ENCODE assay signal across 1 cellular context in the genomic region with DNA sequence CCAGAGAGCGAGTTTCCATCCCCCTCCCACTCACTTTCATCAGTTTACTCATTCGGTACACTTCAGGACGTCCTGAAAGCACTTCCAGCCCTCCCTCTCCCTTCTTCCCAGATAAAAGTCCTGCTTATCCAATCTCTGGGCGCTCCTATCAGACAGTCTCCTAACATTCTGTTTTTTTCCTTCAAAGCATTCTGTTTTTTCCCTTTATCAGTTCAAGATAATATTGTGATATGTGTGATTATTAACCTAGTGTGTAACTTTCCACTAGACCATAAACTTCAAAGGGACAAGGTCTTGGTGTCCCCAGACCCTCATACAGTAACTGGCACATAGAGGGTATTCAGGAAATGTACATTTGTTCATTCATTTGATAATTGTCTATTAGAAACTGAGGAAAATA.
TF ChIP-seq lines count a peak whose summit lies in the region.

No MANE protein-coding gene starts in this region.

TF ChIP-seq in HepG2, 621 proteins besides CTCF, POLR2A, EP300 and RAD21 (continues in another document):
- TF ChIP-seq CBX2 (IDR thresholded peaks at IDR 0.05; ENCODE audit: low read depth, low read length) (no peak), CBX2 (CRISPR knock-in tag; IDR thresholded peaks at IDR 0.05; ENCODE audit: low read depth) (no peak), ZNF782 (CRISPR knock-in tag; IDR thresholded peaks at IDR 0.05; ENCODE audit: borderline replicate concordance) (no peak), ZNF737 (CRISPR knock-in tag; IDR thresholded peaks at IDR 0.05; ENCODE audit: borderline replicate concordance) (no peak), ZSCAN21 (CRISPR knock-in tag; IDR thresholded peaks at IDR 0.05; ENCODE audit: borderline replicate concordance) (no peak), RFX5 (IDR thresholded peaks at IDR 0.05; ENCODE audit: low read depth, low read length) (no peak), GATA4 (IDR thresholded peaks at IDR 0.05; ENCODE audit: borderline replicate concordance, low read depth) (peak; percentile 81), HOXA7 (CRISPR knock-in tag; IDR thresholded peaks at IDR 0.05) (no peak), NCOA5 (CRISPR knock-in tag; IDR thresholded peaks at IDR 0.05) (no peak), ETV5 (CRISPR knock-in tag; IDR thresholded peaks at IDR 0.05; ENCODE audit: borderline replicate concordance) (no peak), FOXA1 (IDR thresholded peaks at IDR 0.05) (no peak), FOXA1 (CRISPR knock-in tag; IDR thresholded peaks at IDR 0.05) (0 out of 2 replicates have a peak, but pooled peaks have one; percentile 9), ISL2 (CRISPR knock-in tag; IDR thresholded peaks at IDR 0.05) (peak; percentile 83; the same call in 1 of the 2 replicates), ATF7-NPFF (CRISPR knock-in tag; IDR thresholded peaks at IDR 0.05; ENCODE audit: low read depth) (no peak), NR1H2 (CRISPR knock-in tag; IDR thresholded peaks at IDR 0.05; ENCODE audit: borderline replicate concordance, low read depth) (no peak), ZNF136 (CRISPR knock-in tag; IDR thresholded peaks at IDR 0.05; ENCODE audit: low read depth) (no peak), ZNF660 (CRISPR knock-in tag; IDR thresholded peaks at IDR 0.05; ENCODE audit: borderline replicate concordance, low read depth) (no peak), ZNF567 (CRISPR knock-in tag; IDR thresholded peaks at IDR 0.05; ENCODE audit: borderline replicate concordance) (no peak), CREM (IDR thresholded peaks at IDR 0.05) (peak; percentile 26; the same call in 1 of the 2 replicates), CREM (CRISPR knock-in tag; IDR thresholded peaks at IDR 0.05) (no peak), RCOR2 (CRISPR knock-in tag; IDR thresholded peaks at IDR 0.05) (no peak), GATAD2A (CRISPR knock-in tag; IDR thresholded peaks at IDR 0.05) (peak; percentile 13; the same call in 1 of the 2 replicates), HOXA3 (CRISPR knock-in tag; IDR thresholded peaks at IDR 0.05) (no peak)
- TF ChIP-seq, protein P1, sequence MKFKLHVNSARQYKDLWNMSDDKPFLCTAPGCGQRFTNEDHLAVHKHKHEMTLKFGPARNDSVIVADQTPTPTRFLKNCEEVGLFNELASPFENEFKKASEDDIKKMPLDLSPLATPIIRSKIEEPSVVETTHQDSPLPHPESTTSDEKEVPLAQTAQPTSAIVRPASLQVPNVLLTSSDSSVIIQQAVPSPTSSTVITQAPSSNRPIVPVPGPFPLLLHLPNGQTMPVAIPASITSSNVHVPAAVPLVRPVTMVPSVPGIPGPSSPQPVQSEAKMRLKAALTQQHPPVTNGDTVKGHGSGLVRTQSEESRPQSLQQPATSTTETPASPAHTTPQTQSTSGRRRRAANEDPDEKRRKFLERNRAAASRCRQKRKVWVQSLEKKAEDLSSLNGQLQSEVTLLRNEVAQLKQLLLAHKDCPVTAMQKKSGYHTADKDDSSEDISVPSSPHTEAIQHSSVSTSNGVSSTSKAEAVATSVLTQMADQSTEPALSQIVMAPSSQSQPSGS (CRISPR knock-in tag; IDR thresholded peaks at IDR 0.05): no peak
- TF ChIP-seq, protein P2, sequence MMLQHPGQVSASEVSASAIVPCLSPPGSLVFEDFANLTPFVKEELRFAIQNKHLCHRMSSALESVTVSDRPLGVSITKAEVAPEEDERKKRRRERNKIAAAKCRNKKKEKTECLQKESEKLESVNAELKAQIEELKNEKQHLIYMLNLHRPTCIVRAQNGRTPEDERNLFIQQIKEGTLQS (CRISPR knock-in tag; IDR thresholded peaks at IDR 0.05): no peak
- TF ChIP-seq, protein P3, sequence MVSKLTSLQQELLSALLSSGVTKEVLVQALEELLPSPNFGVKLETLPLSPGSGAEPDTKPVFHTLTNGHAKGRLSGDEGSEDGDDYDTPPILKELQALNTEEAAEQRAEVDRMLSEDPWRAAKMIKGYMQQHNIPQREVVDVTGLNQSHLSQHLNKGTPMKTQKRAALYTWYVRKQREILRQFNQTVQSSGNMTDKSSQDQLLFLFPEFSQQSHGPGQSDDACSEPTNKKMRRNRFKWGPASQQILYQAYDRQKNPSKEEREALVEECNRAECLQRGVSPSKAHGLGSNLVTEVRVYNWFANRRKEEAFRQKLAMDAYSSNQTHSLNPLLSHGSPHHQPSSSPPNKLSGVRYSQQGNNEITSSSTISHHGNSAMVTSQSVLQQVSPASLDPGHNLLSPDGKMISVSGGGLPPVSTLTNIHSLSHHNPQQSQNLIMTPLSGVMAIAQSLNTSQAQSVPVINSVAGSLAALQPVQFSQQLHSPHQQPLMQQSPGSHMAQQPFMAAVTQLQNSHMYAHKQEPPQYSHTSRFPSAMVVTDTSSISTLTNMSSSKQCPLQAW (CRISPR knock-in tag; IDR thresholded peaks at IDR 0.05): peak; percentile 19; the same call in 1 of the 2 replicates
- TF ChIP-seq, protein P4, sequence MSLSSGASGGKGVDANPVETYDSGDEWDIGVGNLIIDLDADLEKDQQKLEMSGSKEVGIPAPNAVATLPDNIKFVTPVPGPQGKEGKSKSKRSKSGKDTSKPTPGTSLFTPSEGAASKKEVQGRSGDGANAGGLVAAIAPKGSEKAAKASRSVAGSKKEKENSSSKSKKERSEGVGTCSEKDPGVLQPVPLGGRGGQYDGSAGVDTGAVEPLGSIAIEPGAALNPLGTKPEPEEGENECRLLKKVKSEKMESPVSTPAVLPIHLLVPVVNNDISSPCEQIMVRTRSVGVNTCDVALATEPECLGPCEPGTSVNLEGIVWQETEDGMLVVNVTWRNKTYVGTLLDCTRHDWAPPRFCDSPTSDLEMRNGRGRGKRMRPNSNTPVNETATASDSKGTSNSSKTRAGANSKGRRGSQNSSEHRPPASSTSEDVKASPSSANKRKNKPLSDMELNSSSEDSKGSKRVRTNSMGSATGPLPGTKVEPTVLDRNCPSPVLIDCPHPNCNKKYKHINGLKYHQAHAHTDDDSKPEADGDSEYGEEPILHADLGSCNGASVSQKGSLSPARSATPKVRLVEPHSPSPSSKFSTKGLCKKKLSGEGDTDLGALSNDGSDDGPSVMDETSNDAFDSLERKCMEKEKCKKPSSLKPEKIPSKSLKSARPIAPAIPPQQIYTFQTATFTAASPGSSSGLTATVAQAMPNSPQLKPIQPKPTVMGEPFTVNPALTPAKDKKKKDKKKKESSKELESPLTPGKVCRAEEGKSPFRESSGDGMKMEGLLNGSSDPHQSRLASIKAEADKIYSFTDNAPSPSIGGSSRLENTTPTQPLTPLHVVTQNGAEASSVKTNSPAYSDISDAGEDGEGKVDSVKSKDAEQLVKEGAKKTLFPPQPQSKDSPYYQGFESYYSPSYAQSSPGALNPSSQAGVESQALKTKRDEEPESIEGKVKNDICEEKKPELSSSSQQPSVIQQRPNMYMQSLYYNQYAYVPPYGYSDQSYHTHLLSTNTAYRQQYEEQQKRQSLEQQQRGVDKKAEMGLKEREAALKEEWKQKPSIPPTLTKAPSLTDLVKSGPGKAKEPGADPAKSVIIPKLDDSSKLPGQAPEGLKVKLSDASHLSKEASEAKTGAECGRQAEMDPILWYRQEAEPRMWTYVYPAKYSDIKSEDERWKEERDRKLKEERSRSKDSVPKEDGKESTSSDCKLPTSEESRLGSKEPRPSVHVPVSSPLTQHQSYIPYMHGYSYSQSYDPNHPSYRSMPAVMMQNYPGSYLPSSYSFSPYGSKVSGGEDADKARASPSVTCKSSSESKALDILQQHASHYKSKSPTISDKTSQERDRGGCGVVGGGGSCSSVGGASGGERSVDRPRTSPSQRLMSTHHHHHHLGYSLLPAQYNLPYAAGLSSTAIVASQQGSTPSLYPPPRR (CRISPR knock-in tag; IDR thresholded peaks at IDR 0.05; ENCODE audit: borderline replicate concordance): peak; percentile 64; the same call in 1 of the 2 replicates
- TF ChIP-seq, protein P5, sequence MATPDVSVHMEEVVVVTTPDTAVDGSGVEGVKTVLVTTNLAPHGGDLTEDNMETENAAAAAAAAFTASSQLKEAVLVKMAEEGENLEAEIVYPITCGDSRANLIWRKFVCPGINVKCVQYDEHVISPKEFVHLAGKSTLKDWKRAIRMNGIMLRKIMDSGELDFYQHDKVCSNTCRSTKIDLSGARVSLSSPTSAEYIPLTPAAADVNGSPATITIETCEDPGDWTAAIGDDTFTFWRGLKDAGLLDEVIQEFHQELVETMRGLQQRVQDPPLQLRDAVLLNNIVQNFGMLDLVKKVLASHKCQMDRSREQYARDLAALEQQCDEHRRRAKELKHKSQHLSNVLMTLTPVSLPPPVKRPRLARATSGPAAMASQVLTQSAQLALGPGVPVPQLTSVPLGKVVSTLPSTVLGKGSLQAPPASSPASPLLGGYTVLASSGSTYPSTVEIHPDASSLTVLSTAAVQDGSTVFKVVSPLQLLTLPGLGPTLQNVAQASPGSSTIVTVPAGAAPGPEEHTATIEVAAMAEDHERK (CRISPR knock-in tag; IDR thresholded peaks at IDR 0.05; ENCODE audit: low read depth): no peak
- TF ChIP-seq, protein P6, sequence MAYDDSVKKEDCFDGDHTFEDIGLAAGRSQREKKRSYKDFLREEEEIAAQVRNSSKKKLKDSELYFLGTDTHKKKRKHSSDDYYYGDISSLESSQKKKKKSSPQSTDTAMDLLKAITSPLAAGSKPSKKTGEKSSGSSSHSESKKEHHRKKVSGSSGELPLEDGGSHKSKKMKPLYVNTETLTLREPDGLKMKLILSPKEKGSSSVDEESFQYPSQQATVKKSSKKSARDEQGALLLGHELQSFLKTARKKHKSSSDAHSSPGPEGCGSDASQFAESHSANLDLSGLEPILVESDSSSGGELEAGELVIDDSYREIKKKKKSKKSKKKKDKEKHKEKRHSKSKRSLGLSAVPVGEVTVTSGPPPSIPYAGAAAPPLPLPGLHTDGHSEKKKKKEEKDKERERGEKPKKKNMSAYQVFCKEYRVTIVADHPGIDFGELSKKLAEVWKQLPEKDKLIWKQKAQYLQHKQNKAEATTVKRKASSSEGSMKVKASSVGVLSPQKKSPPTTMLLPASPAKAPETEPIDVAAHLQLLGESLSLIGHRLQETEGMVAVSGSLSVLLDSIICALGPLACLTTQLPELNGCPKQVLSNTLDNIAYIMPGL (CRISPR knock-in tag; IDR thresholded peaks at IDR 0.05; ENCODE audit: borderline replicate concordance in 1 of 2, low read depth in 1 of 2): no peak
- TF ChIP-seq, protein P7, sequence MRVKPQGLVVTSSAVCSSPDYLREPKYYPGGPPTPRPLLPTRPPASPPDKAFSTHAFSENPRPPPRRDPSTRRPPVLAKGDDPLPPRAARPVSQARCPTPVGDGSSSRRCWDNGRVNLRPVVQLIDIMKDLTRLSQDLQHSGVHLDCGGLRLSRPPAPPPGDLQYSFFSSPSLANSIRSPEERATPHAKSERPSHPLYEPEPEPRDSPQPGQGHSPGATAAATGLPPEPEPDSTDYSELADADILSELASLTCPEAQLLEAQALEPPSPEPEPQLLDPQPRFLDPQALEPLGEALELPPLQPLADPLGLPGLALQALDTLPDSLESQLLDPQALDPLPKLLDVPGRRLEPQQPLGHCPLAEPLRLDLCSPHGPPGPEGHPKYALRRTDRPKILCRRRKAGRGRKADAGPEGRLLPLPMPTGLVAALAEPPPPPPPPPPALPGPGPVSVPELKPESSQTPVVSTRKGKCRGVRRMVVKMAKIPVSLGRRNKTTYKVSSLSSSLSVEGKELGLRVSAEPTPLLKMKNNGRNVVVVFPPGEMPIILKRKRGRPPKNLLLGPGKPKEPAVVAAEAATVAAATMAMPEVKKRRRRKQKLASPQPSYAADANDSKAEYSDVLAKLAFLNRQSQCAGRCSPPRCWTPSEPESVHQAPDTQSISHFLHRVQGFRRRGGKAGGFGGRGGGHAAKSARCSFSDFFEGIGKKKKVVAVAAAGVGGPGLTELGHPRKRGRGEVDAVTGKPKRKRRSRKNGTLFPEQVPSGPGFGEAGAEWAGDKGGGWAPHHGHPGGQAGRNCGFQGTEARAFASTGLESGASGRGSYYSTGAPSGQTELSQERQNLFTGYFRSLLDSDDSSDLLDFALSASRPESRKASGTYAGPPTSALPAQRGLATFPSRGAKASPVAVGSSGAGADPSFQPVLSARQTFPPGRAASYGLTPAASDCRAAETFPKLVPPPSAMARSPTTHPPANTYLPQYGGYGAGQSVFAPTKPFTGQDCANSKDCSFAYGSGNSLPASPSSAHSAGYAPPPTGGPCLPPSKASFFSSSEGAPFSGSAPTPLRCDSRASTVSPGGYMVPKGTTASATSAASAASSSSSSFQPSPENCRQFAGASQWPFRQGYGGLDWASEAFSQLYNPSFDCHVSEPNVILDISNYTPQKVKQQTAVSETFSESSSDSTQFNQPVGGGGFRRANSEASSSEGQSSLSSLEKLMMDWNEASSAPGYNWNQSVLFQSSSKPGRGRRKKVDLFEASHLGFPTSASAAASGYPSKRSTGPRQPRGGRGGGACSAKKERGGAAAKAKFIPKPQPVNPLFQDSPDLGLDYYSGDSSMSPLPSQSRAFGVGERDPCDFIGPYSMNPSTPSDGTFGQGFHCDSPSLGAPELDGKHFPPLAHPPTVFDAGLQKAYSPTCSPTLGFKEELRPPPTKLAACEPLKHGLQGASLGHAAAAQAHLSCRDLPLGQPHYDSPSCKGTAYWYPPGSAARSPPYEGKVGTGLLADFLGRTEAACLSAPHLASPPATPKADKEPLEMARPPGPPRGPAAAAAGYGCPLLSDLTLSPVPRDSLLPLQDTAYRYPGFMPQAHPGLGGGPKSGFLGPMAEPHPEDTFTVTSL (CRISPR knock-in tag; IDR thresholded peaks at IDR 0.05; ENCODE audit: borderline replicate concordance): peak; percentile 42; the same call in 1 of the 2 replicates
- TF ChIP-seq, protein P8, sequence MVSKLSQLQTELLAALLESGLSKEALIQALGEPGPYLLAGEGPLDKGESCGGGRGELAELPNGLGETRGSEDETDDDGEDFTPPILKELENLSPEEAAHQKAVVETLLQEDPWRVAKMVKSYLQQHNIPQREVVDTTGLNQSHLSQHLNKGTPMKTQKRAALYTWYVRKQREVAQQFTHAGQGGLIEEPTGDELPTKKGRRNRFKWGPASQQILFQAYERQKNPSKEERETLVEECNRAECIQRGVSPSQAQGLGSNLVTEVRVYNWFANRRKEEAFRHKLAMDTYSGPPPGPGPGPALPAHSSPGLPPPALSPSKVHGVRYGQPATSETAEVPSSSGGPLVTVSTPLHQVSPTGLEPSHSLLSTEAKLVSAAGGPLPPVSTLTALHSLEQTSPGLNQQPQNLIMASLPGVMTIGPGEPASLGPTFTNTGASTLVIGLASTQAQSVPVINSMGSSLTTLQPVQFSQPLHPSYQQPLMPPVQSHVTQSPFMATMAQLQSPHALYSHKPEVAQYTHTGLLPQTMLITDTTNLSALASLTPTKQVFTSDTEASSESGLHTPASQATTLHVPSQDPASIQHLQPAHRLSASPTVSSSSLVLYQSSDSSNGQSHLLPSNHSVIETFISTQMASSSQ (IDR thresholded peaks at IDR 0.05; ENCODE audit: low read depth): peak; percentile 72
- TF ChIP-seq, protein P8 (CRISPR knock-in tag; IDR thresholded peaks at IDR 0.05; ENCODE audit: borderline replicate concordance): peak; percentile 86; the same call in 1 of the 2 replicates
